In genomic region chr17:3636908-3637373, GRCh38 we compare ENCODE assay signal across 1 cellular context.
TF ChIP-seq lines count a peak whose summit lies in the region.

No MANE protein-coding gene starts in this region.

TF ChIP-seq in HEK293, 187 proteins besides CTCF, POLR2A, EP300 and RAD21 (continued from another document):
- 0 out of 2 replicates have a peak, but pooled peaks have one; percentile 2 for TF ChIP-seq BCL11B (tag by site-specific recombination; IDR thresholded peaks at IDR 0.05; ENCODE audit: low read depth)
- peak; percentile 45; the same call in 1 of the 2 replicates for TF ChIP-seq ZBTB20 (tag by site-specific recombination; IDR thresholded peaks at IDR 0.05)
- TF ChIP-seq ATF2 (tag by site-specific recombination; IDR thresholded peaks at IDR 0.05; ENCODE audit: low read depth), result no peak
- TF ChIP-seq ZNF175 (tag by site-specific recombination; IDR thresholded peaks at IDR 0.05), result no peak
- TF ChIP-seq, protein P1, sequence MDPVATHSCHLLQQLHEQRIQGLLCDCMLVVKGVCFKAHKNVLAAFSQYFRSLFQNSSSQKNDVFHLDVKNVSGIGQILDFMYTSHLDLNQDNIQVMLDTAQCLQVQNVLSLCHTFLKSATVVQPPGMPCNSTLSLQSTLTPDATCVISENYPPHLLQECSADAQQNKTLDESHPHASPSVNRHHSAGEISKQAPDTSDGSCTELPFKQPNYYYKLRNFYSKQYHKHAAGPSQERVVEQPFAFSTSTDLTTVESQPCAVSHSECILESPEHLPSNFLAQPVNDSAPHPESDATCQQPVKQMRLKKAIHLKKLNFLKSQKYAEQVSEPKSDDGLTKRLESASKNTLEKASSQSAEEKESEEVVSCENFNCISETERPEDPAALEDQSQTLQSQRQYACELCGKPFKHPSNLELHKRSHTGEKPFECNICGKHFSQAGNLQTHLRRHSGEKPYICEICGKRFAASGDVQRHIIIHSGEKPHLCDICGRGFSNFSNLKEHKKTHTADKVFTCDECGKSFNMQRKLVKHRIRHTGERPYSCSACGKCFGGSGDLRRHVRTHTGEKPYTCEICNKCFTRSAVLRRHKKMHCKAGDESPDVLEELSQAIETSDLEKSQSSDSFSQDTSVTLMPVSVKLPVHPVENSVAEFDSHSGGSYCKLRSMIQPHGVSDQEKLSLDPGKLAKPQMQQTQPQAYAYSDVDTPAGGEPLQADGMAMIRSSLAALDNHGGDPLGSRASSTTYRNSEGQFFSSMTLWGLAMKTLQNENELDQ (tag by site-specific recombination; IDR thresholded peaks at IDR 0.05; ENCODE audit: low read depth), result no peak
- no peak for TF ChIP-seq ZNF555 (tag by site-specific recombination; conservative IDR thresholded peaks at IDR 0.05)
- TF ChIP-seq ZNF19 (tag by site-specific recombination; IDR thresholded peaks at IDR 0.05; ENCODE audit: low read depth), result no peak
- TF ChIP-seq ZNF121 (tag by site-specific recombination; IDR thresholded peaks at IDR 0.05), result no peak
- TF ChIP-seq ZNF791 (tag by site-specific recombination; IDR thresholded peaks at IDR 0.05), result no peak
- no peak for TF ChIP-seq PRDM2 (tag by site-specific recombination; IDR thresholded peaks at IDR 0.05; ENCODE audit: borderline replicate concordance)
- no peak for TF ChIP-seq ZNF645 (tag by site-specific recombination; IDR thresholded peaks at IDR 0.05)
- TF ChIP-seq ZNF391 (tag by site-specific recombination; IDR thresholded peaks at IDR 0.05; ENCODE audit: borderline replicate concordance, low read depth), result 0 out of 2 replicates have a peak, but pooled peaks have one; percentile 8
- TF ChIP-seq ZNF404 (tag by site-specific recombination; IDR thresholded peaks at IDR 0.05), result no peak
- TF ChIP-seq PRDM10 (tag by site-specific recombination; IDR thresholded peaks at IDR 0.05), result peak; percentile 71; the same call in 1 of the 2 replicates
TF ChIP-seq in HEK293: peak in this region for 6.
